9 cellular contexts compared by ENCODE assay signal in the genomic region with DNA sequence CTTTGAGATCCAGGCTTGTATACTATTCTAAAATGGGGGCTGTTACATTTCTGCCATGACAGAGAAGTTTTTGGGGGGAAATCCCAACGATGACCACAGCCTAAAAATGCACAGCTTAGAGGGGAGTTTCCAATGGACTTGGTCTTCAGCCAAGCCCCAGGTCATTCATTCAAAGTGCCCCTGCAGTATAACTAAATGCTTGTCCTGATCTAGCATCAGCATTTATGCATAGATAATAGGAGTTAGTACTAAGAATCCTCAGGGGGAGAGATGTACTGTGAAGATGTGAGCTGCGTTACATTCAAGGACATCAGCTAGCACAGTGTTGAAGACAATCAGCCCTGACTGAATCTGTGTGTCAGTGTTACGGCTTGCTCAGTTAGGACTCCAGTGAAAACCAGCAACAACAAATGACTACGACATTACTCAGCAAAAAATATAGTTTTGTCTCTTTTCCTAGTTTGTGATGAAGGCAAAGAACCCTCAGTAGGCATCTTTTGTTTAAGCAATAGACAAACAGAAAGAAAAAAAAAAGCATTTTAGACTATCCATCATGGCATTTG.
A peak's percentile ranks its signal among the peaks of the same experiment; 100 is the strongest.
DNase-seq lines count a peak whose midpoint lies in the region; ATAC-seq lines count a peak whose summit lies in the region.
"Had no signal": no experiment of that assay in that cellular context is flagged by ENCODE, and none has a peak within 500 bp of the region (broad histone marks: within the 10 kb centered on the region; RNA-seq: fewer than 3 reads in every experiment).

No MANE protein-coding gene starts in this region.

- H3K27ac Mint-ChIP-seq in activated naive CD4-positive, alpha-beta T cell treated with anti-CD3 and anti-CD28 coated beads for 36 hours: peak overlapping the region; percentile 7
- H3K27ac Mint-ChIP-seq in activated naive CD8-positive, alpha-beta T cell: peak overlapping the region; percentile 59
- H3K27ac Mint-ChIP-seq in stimulated activated memory B cell treated with anti-CD40 and anti-IgM and Interleukin-4, amounts not matched to agents 10 μg/mL and 1 μg/mL and 100 μg/mL, for 72 hours: peak overlapping the region; percentile 83

- CTCF ChIA-PET in activated naive CD4-positive, alpha-beta T cell treated with anti-CD3 and anti-CD28 coated beads for 36 hours (lab: Charles Lee): no interaction called here

- H3K27me3 Mint-ChIP-seq in activated naive CD4-positive, alpha-beta T cell treated with anti-CD3 and anti-CD28 coated beads for 36 hours (ENCODE audit: low read depth): no peaks in the 10 kb centered on the region
- no peaks in the 10 kb centered on the region for H3K27me3 Mint-ChIP-seq in activated naive CD8-positive, alpha-beta T cell
- H3K27me3 Mint-ChIP-seq in stimulated activated memory B cell treated with anti-CD40 and anti-IgM and Interleukin-4, amounts not matched to agents 10 μg/mL and 1 μg/mL and 100 μg/mL, for 72 hours: no peaks in the 10 kb centered on the region

- DNase-seq in activated naive CD4-positive, alpha-beta T cell treated with anti-CD3 and anti-CD28 coated beads for 36 hours: peak; percentile 38
- no peak for DNase-seq in activated naive CD4-positive, alpha-beta T cell treated with anti-CD3 and anti-CD28 coated beads, Interleukin-2, amount 50 U/mL, for 16 hours
- DNase-seq in Right ventricle myocardium superior (no peak), NCI-H128 (lab: John Stamatoyannopoulos, UW; ENCODE audit: unreplicated experiment) (no peak), NCI-H524 (lab: John Stamatoyannopoulos, UW) (no peak)
- DNase-seq: DND-41 had no signal

- ATAC-seq in HG03039 (IDR thresholded peaks at IDR 0.05; ENCODE audit: unreplicated experiment): peak; percentile 54
- ATAC-seq in stimulated activated memory B cell treated with anti-CD40 and anti-IgM and Interleukin-4, amounts not matched to agents 10 μg/mL and 1 μg/mL and 100 μg/mL, for 72 hours: peak; percentile 80
- no peak for ATAC-seq in Right ventricle myocardium superior (ENCODE audit: poor library complexity)

- peaks cover 18% of the 10 kb centered on the region for H3K4me1 Mint-ChIP-seq in activated naive CD4-positive, alpha-beta T cell treated with anti-CD3 and anti-CD28 coated beads for 36 hours (ENCODE audit: low read depth)
- peaks cover 15% of the 10 kb centered on the region for H3K4me1 Mint-ChIP-seq in activated naive CD8-positive, alpha-beta T cell (ENCODE audit: low read depth)
- peaks cover 19% of the 10 kb centered on the region for H3K4me1 Mint-ChIP-seq in stimulated activated memory B cell treated with anti-CD40 and anti-IgM and Interleukin-4, amounts not matched to agents 10 μg/mL and 1 μg/mL and 100 μg/mL, for 72 hours

- no peaks in the 10 kb centered on the region for H3K9me3 Mint-ChIP-seq in activated naive CD4-positive, alpha-beta T cell treated with anti-CD3 and anti-CD28 coated beads for 36 hours
- no peaks in the 10 kb centered on the region for H3K9me3 Mint-ChIP-seq in activated naive CD8-positive, alpha-beta T cell (ENCODE audit: low read depth)
- H3K9me3 Mint-ChIP-seq in stimulated activated memory B cell treated with anti-CD40 and anti-IgM and Interleukin-4, amounts not matched to agents 10 μg/mL and 1 μg/mL and 100 μg/mL, for 72 hours: no peaks in the 10 kb centered on the region

- no peaks in the 10 kb centered on the region for H3K36me3 Mint-ChIP-seq in activated naive CD4-positive, alpha-beta T cell treated with anti-CD3 and anti-CD28 coated beads for 36 hours (ENCODE audit: low read depth)
- no peaks in the 10 kb centered on the region for H3K36me3 Mint-ChIP-seq in activated naive CD8-positive, alpha-beta T cell
- no peaks in the 10 kb centered on the region for H3K36me3 Mint-ChIP-seq in stimulated activated memory B cell treated with anti-CD40 and anti-IgM and Interleukin-4, amounts not matched to agents 10 μg/mL and 1 μg/mL and 100 μg/mL, for 72 hours

- intact Hi-C loops in activated naive CD4-positive, alpha-beta T cell treated with anti-CD3 and anti-CD28 coated beads for 36 hours (cut with micrococcal nuclease): loop anchor here (1.0 kb wide), 5 partner anchors 24 to 176 kb away; no protein-coding TSS in a partner anchor
- intact Hi-C loops in Right ventricle myocardium superior (cut with DNase I): no loop called here

- no peak overlapping the region for H3K4me3 Mint-ChIP-seq in activated naive CD4-positive, alpha-beta T cell treated with anti-CD3 and anti-CD28 coated beads for 36 hours
- no peak overlapping the region for H3K4me3 Mint-ChIP-seq in activated naive CD8-positive, alpha-beta T cell
- no peak overlapping the region for H3K4me3 Mint-ChIP-seq in stimulated activated memory B cell treated with anti-CD40 and anti-IgM and Interleukin-4, amounts not matched to agents 10 μg/mL and 1 μg/mL and 100 μg/mL, for 72 hours

Comparison
In these comparisons a context has a peak if more than half of its experiments do, and no peak if none do; other contexts are left out.
1. H3K27ac Mint-ChIP-seq: peak in every context shown above with its lines; median percentile 83 in stimulated activated memory B cell treated with anti-CD40 and anti-IgM and Interleukin-4, amounts not matched to agents 10 μg/mL and 1 μg/mL and 100 μg/mL, for 72 hours; 59 in activated naive CD8-positive, alpha-beta T cell; 7 in activated naive CD4-positive, alpha-beta T cell treated with anti-CD3 and anti-CD28 coated beads for 36 hours.